ENCODE assay signal across 8 cellular contexts in genomic region chr1:235304549-235305451, GRCh38. TPM values are rescaled to one million over a fixed set of nuclear protein-coding genes. Genes with fewer than 3 reads are reported as not detected.
DNase-seq lines count a peak whose midpoint lies in the region; ATAC-seq lines count a peak whose summit lies in the region.

No MANE protein-coding gene starts in this region.

- H3K4me3 ChIP-seq in CD8-positive, alpha-beta memory T cell (ENCODE audit: low read length): peak overlapping the region; percentile 8
- no peak overlapping the region for H3K4me3 ChIP-seq in Jurkat, Clone E6-1 (ENCODE audit: low read length)

- no peaks in the 10 kb centered on the region for H3K27me3 Mint-ChIP-seq in CD8-positive, alpha-beta memory T cell
- no peaks in the 10 kb centered on the region for H3K27me3 Mint-ChIP-seq in activated T-helper 1 cell treated with anti-CD3 and anti-CD28 coated beads, Interleukin-12 subunit alpha, Interleukin-12 subunit beta, Interleukin-2, Interleukin-4 antibody, amounts not matched to agents 30 ng/mL and 10 ng/mL and 1 ng/mL, durations not matched to agents 14 hours and 24 hours and 36 hours (ENCODE audit: insufficient read depth)

- intact Hi-C loops in activated T-helper 1 cell treated with anti-CD3 and anti-CD28 coated beads, Interleukin-12 subunit alpha, Interleukin-12 subunit beta, Interleukin-2, Interleukin-4 antibody, amounts not matched to agents 30 ng/mL and 10 ng/mL and 1 ng/mL, durations not matched to agents 14 hours and 24 hours and 36 hours (cut with micrococcal nuclease): loop anchor here (1.0 kb wide), 2 partner anchors 7 to 10 kb away; no protein-coding TSS in a partner anchor

- H3K4me3 Mint-ChIP-seq in CD8-positive, alpha-beta memory T cell: peak overlapping the region; percentile 55 to 75 (median 69)
- peak overlapping the region; percentile 13 for H3K4me3 Mint-ChIP-seq in activated T-helper 1 cell treated with anti-CD3 and anti-CD28 coated beads, Interleukin-12 subunit alpha, Interleukin-12 subunit beta, Interleukin-2, Interleukin-4 antibody, amounts not matched to agents 30 ng/mL and 10 ng/mL and 1 ng/mL, durations not matched to agents 14 hours and 24 hours and 36 hours

- peaks cover 0 to 8% (median 0%) of the 10 kb centered on the region in 3 donors for H3K36me3 Mint-ChIP-seq in CD8-positive, alpha-beta memory T cell
- H3K36me3 Mint-ChIP-seq in activated T-helper 1 cell treated with anti-CD3 and anti-CD28 coated beads, Interleukin-12 subunit alpha, Interleukin-12 subunit beta, Interleukin-2, Interleukin-4 antibody, amounts not matched to agents 30 ng/mL and 10 ng/mL and 1 ng/mL, durations not matched to agents 14 hours and 24 hours and 36 hours (ENCODE audit: low read depth): no peaks in the 10 kb centered on the region

- CTCF ChIA-PET in CD8-positive, alpha-beta memory T cell (lab: Charles Lee): interaction anchor here (0.6 to 1.4 kb wide), 2 partner anchors 12 to 205 kb away, joined by 3 read pairs; no protein-coding TSS in a partner anchor

- peak overlapping the region; percentile 48 for H3K27ac ChIP-seq in CD8-positive, alpha-beta memory T cell (ENCODE audit: low read depth, low read length)

- peaks cover 62% of the 10 kb centered on the region for H3K4me1 ChIP-seq in CD8-positive, alpha-beta memory T cell (ENCODE audit: insufficient read depth, low read length)

- POLR2A ChIA-PET in CD8-positive, alpha-beta memory T cell (lab: Charles Lee): no interaction called here

- no peak for ATAC-seq in HG02798 (IDR thresholded peaks at IDR 0.05; ENCODE audit: poor library complexity, unreplicated experiment)

- no peaks in the 10 kb centered on the region for H3K9me3 Mint-ChIP-seq in CD8-positive, alpha-beta memory T cell
- no peaks in the 10 kb centered on the region for H3K9me3 Mint-ChIP-seq in activated T-helper 1 cell treated with anti-CD3 and anti-CD28 coated beads, Interleukin-12 subunit alpha, Interleukin-12 subunit beta, Interleukin-2, Interleukin-4 antibody, amounts not matched to agents 30 ng/mL and 10 ng/mL and 1 ng/mL, durations not matched to agents 14 hours and 24 hours and 36 hours

- H3K4me1 Mint-ChIP-seq in CD8-positive, alpha-beta memory T cell: peaks cover 48 to 71% (median 63%) of the 10 kb centered on the region in 3 donors
- H3K4me1 Mint-ChIP-seq in activated T-helper 1 cell treated with anti-CD3 and anti-CD28 coated beads, Interleukin-12 subunit alpha, Interleukin-12 subunit beta, Interleukin-2, Interleukin-4 antibody, amounts not matched to agents 30 ng/mL and 10 ng/mL and 1 ng/mL, durations not matched to agents 14 hours and 24 hours and 36 hours (ENCODE audit: low read depth): peaks cover 40% of the 10 kb centered on the region

- peak overlapping the region; percentile 88 to 98 (median 96) for H3K27ac Mint-ChIP-seq in CD8-positive, alpha-beta memory T cell
- H3K27ac Mint-ChIP-seq in activated T-helper 1 cell treated with anti-CD3 and anti-CD28 coated beads, Interleukin-12 subunit alpha, Interleukin-12 subunit beta, Interleukin-2, Interleukin-4 antibody, amounts not matched to agents 30 ng/mL and 10 ng/mL and 1 ng/mL, durations not matched to agents 14 hours and 24 hours and 36 hours: peak overlapping the region; percentile 72

- H3K27me3 ChIP-seq in CD8-positive, alpha-beta memory T cell (ENCODE audit: insufficient read depth, low read length, poor library complexity, severe bottlenecking): no peaks in the 10 kb centered on the region

- no peaks in the 10 kb centered on the region for H3K9me3 ChIP-seq in CD8-positive, alpha-beta memory T cell (ENCODE audit: low read length)

- DNase-seq in CD8-positive, alpha-beta memory T cell: peak in 3 of 5 donors; percentile 31 to 56 (median 40)
- DNase-seq in Jurkat, Clone E6-1 (ENCODE audit: low read depth, low spot score): peak; percentile 52
- DNase-seq in activated T-helper 1 cell treated with anti-CD3 and anti-CD28 coated beads, Interleukin-12 subunit alpha, Interleukin-12 subunit beta, Interleukin-2, Interleukin-4 antibody, amounts not matched to agents 30 ng/mL and 10 ng/mL and 1 ng/mL, durations not matched to agents 14 hours and 24 hours and 36 hours (ENCODE audit: low spot score): no peak
- DNase-seq in medulla oblongata (ENCODE audit: extremely low spot score): peak; percentile 22
- DNase-seq in ureter (ENCODE audit: low spot score): no peak
- DNase-seq in GDM1 (lab: John Stamatoyannopoulos, UW): no peak
- DNase-seq in DMS114 treated with DMSO at 0.1 percent for 48 hours (lab: John Stamatoyannopoulos, UW; ENCODE audit: unreplicated experiment): no peak

- H3K36me3 ChIP-seq in CD8-positive, alpha-beta memory T cell (ENCODE audit: insufficient read depth, low read length): no peaks in the 10 kb centered on the region

RNA-seq across cellular contexts. Expression of gene ARID4B, which starts 23.2 kb away (rescaled TPM):
- total RNA-seq in CD8-positive, alpha-beta memory T cell: 10 to 100 TPM; 39.9 to 43.0 TPM
- polyA plus RNA-seq in CD8-positive, alpha-beta memory T cell: 88.6 TPM
- 21.4 TPM for polyA plus RNA-seq in Jurkat, Clone E6-1 (2012; ENCODE audit: insufficient read depth, insufficient read length)
- total RNA-seq in activated T-helper 1 cell treated with anti-CD3 and anti-CD28 coated beads, Interleukin-12 subunit alpha, Interleukin-12 subunit beta, Interleukin-2, Interleukin-4 antibody, amounts not matched to agents 30 ng/mL and 10 ng/mL and 1 ng/mL, durations not matched to agents 14 hours and 24 hours and 36 hours: 58.7 and 66.6 TPM in 2 replicates
- total RNA-seq in ureter: 52.9 TPM

RNA-seq across cellular contexts. Expression of gene GGPS1, which starts 23.6 kb away (rescaled TPM):
- 10 to 100 TPM; 26.3 to 29.0 TPM for total RNA-seq in CD8-positive, alpha-beta memory T cell
- polyA plus RNA-seq in CD8-positive, alpha-beta memory T cell: 63.0 TPM
- polyA plus RNA-seq in Jurkat, Clone E6-1 (2012; ENCODE audit: insufficient read depth, insufficient read length): 53.0 TPM
- 28.8 and 29.8 TPM in 2 replicates for total RNA-seq in activated T-helper 1 cell treated with anti-CD3 and anti-CD28 coated beads, Interleukin-12 subunit alpha, Interleukin-12 subunit beta, Interleukin-2, Interleukin-4 antibody, amounts not matched to agents 30 ng/mL and 10 ng/mL and 1 ng/mL, durations not matched to agents 14 hours and 24 hours and 36 hours
- total RNA-seq in ureter: 40.7 TPM

Comparison
In these comparisons a context has a peak if more than half of its experiments do, and no peak if none do; other contexts are left out.
1. DNase-seq: peak in CD8-positive, alpha-beta memory T cell (3 of 5), Jurkat, Clone E6-1 (single experiment) and medulla oblongata (single experiment); none in activated T-helper 1 cell treated with anti-CD3 and anti-CD28 coated beads, Interleukin-12 subunit alpha, Interleukin-12 subunit beta, Interleukin-2, Interleukin-4 antibody, amounts not matched to agents 30 ng/mL and 10 ng/mL and 1 ng/mL, durations not matched to agents 14 hours and 24 hours and 36 hours (single experiment), ureter (single experiment), GDM1 (single experiment) and DMS114 treated with DMSO at 0.1 percent for 48 hours (single experiment).